2 cellular contexts compared by ENCODE assay signal in the genomic region with DNA sequence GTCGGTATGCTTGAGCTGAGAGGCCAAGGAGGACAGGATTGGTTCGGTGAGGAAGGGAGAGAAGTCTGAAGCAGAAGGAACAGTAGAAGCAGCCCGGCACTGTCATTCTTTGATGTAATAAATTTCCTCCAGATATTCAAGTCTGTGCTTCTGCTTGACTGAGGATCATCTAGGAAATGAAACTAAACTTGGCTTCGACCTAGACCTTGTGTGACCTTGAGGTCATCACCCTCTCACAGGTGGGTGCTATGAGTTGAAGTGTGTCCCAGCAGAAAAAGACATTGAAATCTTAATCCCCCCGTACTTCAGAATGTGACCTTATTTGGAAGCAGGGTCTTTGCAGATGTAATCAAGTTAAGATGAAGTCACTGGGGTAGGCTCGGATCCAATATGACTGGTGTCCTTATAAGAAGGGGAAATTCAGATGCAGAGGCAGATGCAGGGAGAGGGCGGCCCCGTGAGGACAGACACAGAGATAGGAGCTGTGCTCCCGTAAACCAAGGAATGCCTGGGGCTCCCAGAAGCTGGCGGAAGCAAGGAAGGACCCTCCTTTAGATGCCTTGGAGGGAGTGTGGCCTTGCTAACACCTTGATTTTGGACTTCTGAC.
TF ChIP-seq lines count a peak whose summit lies in the region.

No MANE protein-coding gene starts in this region.

TF ChIP-seq in GM23338, 12 proteins besides CTCF, POLR2A, EP300 and RAD21:
- TF ChIP-seq ZNF331 (CRISPR knock-in tag; IDR thresholded peaks at IDR 0.05; ENCODE audit: low read depth) (no peak), JUNB (IDR thresholded peaks at IDR 0.05; ENCODE audit: unreplicated experiment) (no peak), EZH2phosphoT487 (IDR thresholded peaks at IDR 0.05; ENCODE audit: unreplicated experiment) (no peak), ZNF114 (CRISPR knock-in tag; IDR thresholded peaks at IDR 0.05) (no peak), NANOG (IDR thresholded peaks at IDR 0.05; ENCODE audit: borderline replicate concordance) (no peak), CREB1 (CRISPR knock-in tag; IDR thresholded peaks at IDR 0.05; ENCODE audit: low read depth) (no peak), POLR2AphosphoS5 (IDR thresholded peaks at IDR 0.05; ENCODE audit: low read depth) (no peak), STAT1 (IDR thresholded peaks at IDR 0.05; ENCODE audit: unreplicated experiment) (no peak)

TF ChIP-seq in HepG2, 621 proteins besides CTCF, POLR2A, EP300 and RAD21 (continued from another document):
- TF ChIP-seq STAG1 (CRISPR knock-in tag; IDR thresholded peaks at IDR 0.05): peak; percentile 27; the same call in 1 of the 2 replicates
